In the genomic region with DNA sequence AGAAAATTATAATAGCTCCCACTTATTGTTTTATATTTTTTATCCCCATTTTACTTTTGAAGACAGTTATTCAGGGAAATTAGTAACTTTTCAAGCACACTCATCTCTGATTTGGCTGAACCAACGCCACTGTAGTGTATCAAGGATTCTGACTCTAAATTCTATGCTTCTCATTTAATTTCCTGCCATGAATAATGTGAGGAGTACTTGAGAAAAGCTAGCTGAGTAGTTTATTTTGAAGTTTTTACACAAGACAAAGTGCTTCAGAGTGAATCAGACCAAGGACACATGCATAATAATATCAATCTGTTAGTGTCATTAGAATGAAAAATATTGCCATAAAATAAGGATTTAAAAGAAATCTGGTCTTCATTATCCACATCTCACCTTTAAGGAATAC, we compare ENCODE assay signal across 22 cellular contexts.
"Had no signal": no experiment of that assay in that cellular context is flagged by ENCODE, and none has a peak within 500 bp of the region (broad histone marks: within the 10 kb centered on the region; RNA-seq: fewer than 3 reads in every experiment).

No MANE protein-coding gene starts in this region.

- H3K27me3 ChIP-seq: dorsolateral prefrontal cortex, esophagus muscularis mucosa, foreskin keratinocyte, gastroesophageal sphincter, heart right ventricle, left lung had no signal

- ATAC-seq: foreskin keratinocyte; gastroesophageal sphincter; heart right ventricle; left cardiac atrium; left lung; left ventricle myocardium superior; lower lobe of right lung; naive thymus-derived CD4-positive, alpha-beta T cell had no signal

- H3K9me3 ChIP-seq: esophagus muscularis mucosa, gastroesophageal sphincter, heart right ventricle, left lung, lower lobe of right lung had no signal

- FAIRE-seq: colon, endothelial cell of umbilical vein, islet of Langerhans had no signal

- H3K4me1 ChIP-seq: esophagus muscularis mucosa, foreskin keratinocyte, gastroesophageal sphincter, heart right ventricle, left lung, lower lobe of right lung had no signal

- DNase-seq: dermis blood vessel endothelial cell; dorsolateral prefrontal cortex; effector CD4-positive, alpha-beta T cell; effector memory CD4-positive, alpha-beta T cell; foreskin keratinocyte; heart right ventricle; hippocampal formation; kidney; kidney glomerular epithelial cell; left cardiac atrium; left lung; left ventricle myocardium superior; lower lobe of right lung; mesendoderm; midbrain; naive thymus-derived CD4-positive, alpha-beta T cell had no signal

- H3K36me3 ChIP-seq: esophagus muscularis mucosa, gastroesophageal sphincter, heart right ventricle, left lung, lower lobe of right lung had no signal

- H3K4me3 ChIP-seq: coronary artery, dorsolateral prefrontal cortex, esophagus muscularis mucosa, gastroesophageal sphincter, heart right ventricle, left lung, lower lobe of right lung had no signal

- H3K27ac ChIP-seq: coronary artery, dorsolateral prefrontal cortex, esophagus muscularis mucosa, foreskin keratinocyte, gastroesophageal sphincter, heart right ventricle, left lung, lower lobe of right lung had no signal
